Comparison of ENCODE assay signal across 1 cellular context in the genomic region with DNA sequence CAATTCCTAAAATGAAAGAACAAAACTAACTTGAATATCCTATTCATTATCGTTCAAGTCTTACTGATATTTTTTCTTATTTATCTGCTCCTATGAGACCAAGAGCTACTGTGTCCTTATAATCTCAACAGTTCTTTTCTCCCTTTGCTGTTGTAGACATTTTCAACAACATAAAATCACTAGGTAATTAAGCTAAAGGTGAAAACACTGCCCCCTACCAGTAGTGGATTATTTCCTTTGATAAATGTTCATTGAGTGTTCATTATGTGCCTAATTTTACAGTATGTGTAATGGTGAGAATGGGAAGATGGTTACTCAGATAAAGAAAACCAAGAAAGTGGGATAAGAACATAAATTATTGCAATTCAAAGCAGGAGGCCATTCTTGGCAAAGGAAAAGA.
A peak's percentile ranks its signal among the peaks of the same experiment; 100 is the strongest.
TF ChIP-seq lines count a peak whose summit lies in the region.

No MANE protein-coding gene starts in this region.

TF ChIP-seq in HepG2, 621 proteins besides CTCF, POLR2A, EP300 and RAD21:
- peak; percentile 44 for TF ChIP-seq STAG1 (CRISPR knock-in tag; IDR thresholded peaks at IDR 0.05)
- TF ChIP-seq RBM39 (IDR thresholded peaks at IDR 0.05; ENCODE audit: low read depth, low read length, poor library complexity, severe bottlenecking), result no peak
- TF ChIP-seq RARA (CRISPR knock-in tag; IDR thresholded peaks at IDR 0.05), result no peak
- TF ChIP-seq ZFP1 (CRISPR knock-in tag; IDR thresholded peaks at IDR 0.05), result no peak
- no peak for TF ChIP-seq ARHGAP35 (CRISPR knock-in tag; IDR thresholded peaks at IDR 0.05; ENCODE audit: borderline replicate concordance)
